8 cellular contexts compared by ENCODE assay signal in the genomic region with DNA sequence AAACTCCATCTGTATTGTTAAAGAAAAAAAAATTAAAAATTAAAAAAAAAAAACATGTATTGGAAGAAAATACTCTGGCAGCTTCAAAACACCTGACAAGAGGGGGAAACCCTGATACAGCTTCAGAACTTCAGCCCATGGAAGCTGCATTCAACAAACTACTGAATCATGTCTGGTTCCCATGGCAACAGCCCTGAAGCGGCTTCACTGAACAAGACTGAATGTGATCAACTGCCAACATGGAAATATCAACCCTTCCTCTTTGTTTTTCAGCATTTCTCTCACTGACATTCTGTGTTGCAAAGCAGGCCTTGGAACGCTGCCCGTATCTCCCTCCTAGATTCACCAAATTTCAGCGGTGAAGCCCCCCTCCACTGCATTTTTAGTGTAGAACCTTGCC. TPM values are rescaled to one million over a fixed set of nuclear protein-coding genes. Genes with fewer than 3 reads are reported as not detected.
DNase-seq lines count a peak whose midpoint lies in the region; ATAC-seq and TF ChIP-seq lines count a peak whose summit lies in the region.

No MANE protein-coding gene starts in this region.

- ATAC-seq in CD4-positive, alpha-beta T cell (ENCODE audit: poor library complexity) = peak; percentile 95
- peak; percentile 57 for ATAC-seq in HG02759 (IDR thresholded peaks at IDR 0.05; ENCODE audit: unreplicated experiment)

- H3K27me3 Mint-ChIP-seq in CD4-positive, alpha-beta T cell = no peaks in the 10 kb centered on the region
- no peaks in the 10 kb centered on the region for H3K27me3 Mint-ChIP-seq in MCF 10A (ENCODE audit: insufficient read depth, unreplicated experiment)

- intact Hi-C loops in CD4-positive, alpha-beta T cell (cut with DNase I, micrococcal nuclease) = loop anchor here (5.0 kb wide), 2 partner anchors 48 to 53 kb away; no protein-coding TSS in a partner anchor
- intact Hi-C loops in MCF 10A (cut with micrococcal nuclease) = loop anchor here (2.0 kb wide), 1 partner anchor 38 kb away; no protein-coding TSS in a partner anchor

- no TSS peak for BruUV-seq in MCF 10A (replicated peaks; lab: Mats Ljungman, UMichigan)

- CTCF ChIA-PET in CD4-positive, alpha-beta T cell (lab: Charles Lee) = no interaction called here
- CTCF ChIA-PET in MCF 10A (lab: Yijun Ruan, JAX) = interaction anchor here (0.6 to 3.8 kb wide), 5 partner anchors 10 to 201 kb away, joined by 3 to 20 read pairs (median 3); no protein-coding TSS in a partner anchor

- H3K4me1 Mint-ChIP-seq in CD4-positive, alpha-beta T cell (ENCODE audit: low read depth) = peaks cover 12% of the 10 kb centered on the region
- peaks cover 31% of the 10 kb centered on the region for H3K4me1 Mint-ChIP-seq in MCF 10A (ENCODE audit: insufficient read depth, unreplicated experiment)

- peak; percentile 30; the same call in 1 of the 2 replicates for TF ChIP-seq POLR2A in Raji (IDR thresholded peaks at IDR 0.05; ENCODE audit: insufficient read depth, low read depth, low read length)

- no peak for TF ChIP-seq CTCF in CD4-positive, alpha-beta T cell (IDR thresholded peaks at IDR 0.05)
- no peak for TF ChIP-seq CTCF in MCF 10A (IDR thresholded peaks at IDR 0.05; ENCODE audit: unreplicated experiment)

- POLR2A ChIA-PET in CD4-positive, alpha-beta T cell (lab: Charles Lee) = interaction anchor here (0.8 kb wide), 1 partner anchor 55 kb away, joined by 3 read pairs; no protein-coding TSS in a partner anchor
- POLR2A ChIA-PET in MCF 10A (lab: Yijun Ruan, JAX) = interaction anchor here (0.7 to 8.4 kb wide), 12 partner anchors 10 to 130 kb away, joined by 3 to 163 read pairs (median 4); partner anchors contain the start of gene SHLD1

- H3K27ac Mint-ChIP-seq in CD4-positive, alpha-beta T cell = peak overlapping the region; percentile 18
- peak overlapping the region; percentile 43 for H3K27ac Mint-ChIP-seq in MCF 10A (ENCODE audit: low read depth, unreplicated experiment)

- no peak overlapping the region for H3K4me3 Mint-ChIP-seq in CD4-positive, alpha-beta T cell
- no peak overlapping the region for H3K4me3 Mint-ChIP-seq in MCF 10A (ENCODE audit: unreplicated experiment)

- H3K36me3 Mint-ChIP-seq in CD4-positive, alpha-beta T cell (ENCODE audit: low read depth) = no peaks in the 10 kb centered on the region
- H3K36me3 Mint-ChIP-seq in MCF 10A (ENCODE audit: insufficient read depth, unreplicated experiment) = no peaks in the 10 kb centered on the region

- H3K27me3 ChIP-seq in CD4-positive, alpha-beta T cell (ENCODE audit: control insufficient read depth, insufficient read depth, low read length) = no peaks in the 10 kb centered on the region

- H3K9me3 Mint-ChIP-seq in CD4-positive, alpha-beta T cell = no peaks in the 10 kb centered on the region
- H3K9me3 Mint-ChIP-seq in MCF 10A (ENCODE audit: unreplicated experiment) = no peaks in the 10 kb centered on the region

- H3K9me3 ChIP-seq in CD4-positive, alpha-beta T cell (ENCODE audit: control insufficient read depth, low read length) = no peaks in the 10 kb centered on the region

- DNase-seq in CD4-positive, alpha-beta T cell = peak in 8 of 10 experiments; percentile 14 to 70 (median 26)
- DNase-seq in MCF 10A (ENCODE audit: unreplicated experiment) = peak; percentile 83
- DNase-seq in kidney tubule cell (ENCODE audit: low spot score) = peak; percentile 85
- peak; percentile 36 for DNase-seq in stimulated activated CD4-positive, alpha-beta T cell treated with anti-CD3 and anti-CD28 coated beads, Interleukin-4, amount 100 ng/mL, for 1 hour
- no peak for DNase-seq in NCI-H226
- DNase-seq in NCI-H1048 (lab: John Stamatoyannopoulos, UW) = no peak

- H3K27ac ChIP-seq in CD4-positive, alpha-beta T cell (ENCODE audit: low read depth, low read length) = no peak overlapping the region

RNA-seq across cellular contexts. Expression of gene GPCPD1, which starts 48.1 kb away (rescaled TPM):
- 100 to 1,000 TPM; 171 to 176 TPM for total RNA-seq in CD4-positive, alpha-beta T cell
- 35.4 and 63.8 TPM in 2 replicates for total RNA-seq in MCF 10A (2022)

Comparison
In these comparisons a context has a peak if more than half of its experiments do, and no peak if none do; other contexts are left out.
1. DNase-seq: peak in CD4-positive, alpha-beta T cell (8 of 10), MCF 10A (single experiment), kidney tubule cell (single experiment) and stimulated activated CD4-positive, alpha-beta T cell treated with anti-CD3 and anti-CD28 coated beads, Interleukin-4, amount 100 ng/mL, for 1 hour (single experiment); none in NCI-H226 (single experiment) and NCI-H1048 (single experiment).